Comparison of ENCODE assay signal across 9 cellular contexts in the genomic region with DNA sequence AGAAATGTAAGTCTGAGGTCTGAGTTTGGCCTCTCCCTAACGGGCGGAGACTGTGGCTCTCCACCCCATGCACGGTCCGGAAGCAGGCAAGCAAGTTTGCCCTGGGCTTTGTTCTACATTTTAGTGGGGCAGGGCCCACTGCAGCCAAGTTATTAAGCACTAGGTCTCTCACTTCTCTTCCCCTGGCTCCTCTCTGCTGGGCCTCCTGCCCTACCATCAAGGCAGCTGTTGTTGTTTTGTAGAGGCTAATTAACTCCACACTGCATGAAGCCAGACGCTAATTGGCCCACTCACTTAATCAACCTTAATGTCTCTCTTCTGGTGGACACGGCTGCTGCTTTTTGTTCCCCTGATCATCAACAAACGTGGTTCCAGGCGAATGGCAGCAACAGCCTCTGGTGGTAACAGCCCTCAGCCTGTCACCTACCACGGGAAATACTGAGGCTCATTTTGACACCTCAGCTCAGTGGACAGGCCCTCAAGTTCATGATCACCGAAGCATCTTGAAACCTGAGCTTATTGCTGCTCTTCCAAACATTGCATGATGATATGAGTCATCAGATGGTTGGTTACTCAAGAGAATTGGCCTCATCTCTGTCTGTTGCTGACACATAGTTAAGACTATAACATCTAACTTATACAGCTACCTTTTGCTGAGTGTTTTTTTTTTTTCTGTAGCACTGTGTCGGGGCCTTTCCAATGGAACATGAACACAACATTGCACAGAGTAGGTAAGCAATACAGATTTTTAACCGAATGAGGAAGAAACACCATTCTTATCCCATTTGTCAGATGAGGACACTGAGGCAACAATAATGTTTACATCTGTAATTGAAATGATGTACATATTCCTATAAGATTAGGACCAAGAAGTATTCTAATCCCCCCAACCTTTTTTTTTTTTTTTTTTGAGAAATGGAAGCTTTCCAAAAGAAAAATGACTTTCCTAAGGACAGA. TPM values are rescaled to one million over a fixed set of nuclear protein-coding genes. Genes with fewer than 3 reads are reported as not detected.
DNase-seq lines count a peak whose midpoint lies in the region; ATAC-seq and TF ChIP-seq lines count a peak whose summit lies in the region.
"Had no signal": no experiment of that assay in that cellular context is flagged by ENCODE, and none has a peak within 500 bp of the region (broad histone marks: within the 10 kb centered on the region; RNA-seq: fewer than 3 reads in every experiment).

No MANE protein-coding gene starts in this region.

- H3K27me3 Mint-ChIP-seq in MCF 10A (ENCODE audit: insufficient read depth, unreplicated experiment) (peaks cover 13% of the 10 kb centered on the region), WTC11 (ENCODE audit: low read depth) (no peaks in the 10 kb centered on the region; the same call in none of the 2 replicates)
- peaks cover 32% of the 10 kb centered on the region for H3K27me3 Mint-ChIP-seq in activated T-helper 2 cell treated with anti-CD3 and anti-CD28 coated beads, Interferon-gamma antibody, Interleukin-2, Interleukin-4, amounts not matched to agents 10 μg/mL and 5 μg/mL and 100 μg/mL, durations not matched to agents 14 hours and 24 hours and 36 hours (ENCODE audit: low read depth)

- H3K9me3 Mint-ChIP-seq in MCF 10A (ENCODE audit: unreplicated experiment) (peaks cover 6% of the 10 kb centered on the region), WTC11 (peaks cover 14% of the 10 kb centered on the region)
- no peaks in the 10 kb centered on the region for H3K9me3 Mint-ChIP-seq in activated T-helper 2 cell treated with anti-CD3 and anti-CD28 coated beads, Interferon-gamma antibody, Interleukin-2, Interleukin-4, amounts not matched to agents 10 μg/mL and 5 μg/mL and 100 μg/mL, durations not matched to agents 14 hours and 24 hours and 36 hours

- DNase-seq in MCF 10A (ENCODE audit: unreplicated experiment) (peak; percentile 92), breast epithelium (ENCODE audit: low spot score in 2 of 2) (no peak), NAMALWA (ENCODE audit: low spot score) (peak; percentile 3), WTC11 (ENCODE audit: low spot score) (no peak), myocyte (ENCODE audit: low read depth) (peak; percentile 76), iPS-NIHi7 (ENCODE audit: extremely low spot score) (no peak)
- no peak for DNase-seq in activated T-helper 2 cell treated with anti-CD3 and anti-CD28 coated beads, Interferon-gamma antibody, Interleukin-2, Interleukin-4, amounts not matched to agents 10 μg/mL and 5 μg/mL and 100 μg/mL, durations not matched to agents 14 hours and 24 hours and 36 hours (ENCODE audit: low spot score)

- H3K27ac Mint-ChIP-seq in MCF 10A (ENCODE audit: low read depth, unreplicated experiment) (no peak overlapping the region), WTC11 (peak overlapping the region; percentile 22; the same call in 1 of the 2 replicates)
- H3K27ac Mint-ChIP-seq in activated T-helper 2 cell treated with anti-CD3 and anti-CD28 coated beads, Interferon-gamma antibody, Interleukin-2, Interleukin-4, amounts not matched to agents 10 μg/mL and 5 μg/mL and 100 μg/mL, durations not matched to agents 14 hours and 24 hours and 36 hours, result no peak overlapping the region

- H3K4me1 Mint-ChIP-seq in MCF 10A (ENCODE audit: insufficient read depth, unreplicated experiment) (peaks cover 10% of the 10 kb centered on the region), WTC11 (peaks cover 16% of the 10 kb centered on the region)
- H3K4me1 Mint-ChIP-seq in activated T-helper 2 cell treated with anti-CD3 and anti-CD28 coated beads, Interferon-gamma antibody, Interleukin-2, Interleukin-4, amounts not matched to agents 10 μg/mL and 5 μg/mL and 100 μg/mL, durations not matched to agents 14 hours and 24 hours and 36 hours (ENCODE audit: low read depth), result no peaks in the 10 kb centered on the region

- no peak overlapping the region for H3K4me3 Mint-ChIP-seq in MCF 10A (ENCODE audit: unreplicated experiment)
- no peak overlapping the region; the same call in 1 of the 2 replicates for H3K4me3 Mint-ChIP-seq in WTC11
- no peak overlapping the region for H3K4me3 Mint-ChIP-seq in activated T-helper 2 cell treated with anti-CD3 and anti-CD28 coated beads, Interferon-gamma antibody, Interleukin-2, Interleukin-4, amounts not matched to agents 10 μg/mL and 5 μg/mL and 100 μg/mL, durations not matched to agents 14 hours and 24 hours and 36 hours (ENCODE audit: low read depth)

- intact Hi-C loops in MCF 10A (cut with micrococcal nuclease), result no loop called here
- intact Hi-C loops in breast epithelium (cut with DNase I; ENCODE audit: low total_unique reads), result no loop called here
- intact Hi-C loops in activated T-helper 2 cell treated with anti-CD3 and anti-CD28 coated beads, Interferon-gamma antibody, Interleukin-2, Interleukin-4, amounts not matched to agents 10 μg/mL and 5 μg/mL and 100 μg/mL, durations not matched to agents 14 hours and 24 hours and 36 hours (cut with micrococcal nuclease), result no loop called here

- ATAC-seq in HG02588 (IDR thresholded peaks at IDR 0.05; ENCODE audit: unreplicated experiment) (peak; percentile 74), WTC11 (peak; percentile 67)

- H3K36me3 ChIP-seq in breast epithelium, result no peaks in the 10 kb centered on the region
- H3K36me3 ChIP-seq: cardiac muscle cell had no signal

- TF ChIP-seq CTCF in MCF 10A (IDR thresholded peaks at IDR 0.05; ENCODE audit: unreplicated experiment) (no peak), breast epithelium (IDR thresholded peaks at IDR 0.05) (no peak), WTC11 (IDR thresholded peaks at IDR 0.05) (no peak)

- no peaks in the 10 kb centered on the region for H3K36me3 Mint-ChIP-seq in MCF 10A (ENCODE audit: insufficient read depth, unreplicated experiment)
- H3K36me3 Mint-ChIP-seq in WTC11, result peaks cover 9% of the 10 kb centered on the region
- no peaks in the 10 kb centered on the region for H3K36me3 Mint-ChIP-seq in activated T-helper 2 cell treated with anti-CD3 and anti-CD28 coated beads, Interferon-gamma antibody, Interleukin-2, Interleukin-4, amounts not matched to agents 10 μg/mL and 5 μg/mL and 100 μg/mL, durations not matched to agents 14 hours and 24 hours and 36 hours (ENCODE audit: low read depth)

- H3K9me3 ChIP-seq in breast epithelium, result no peaks in the 10 kb centered on the region

- TF ChIP-seq POLR2A in breast epithelium (IDR thresholded peaks at IDR 0.05), result no peak

- CTCF ChIA-PET in MCF 10A (lab: Yijun Ruan, JAX) (interaction anchor here (0.6 to 1.3 kb wide), 9 partner anchors 17 to 550 kb away, joined by 3 to 7 read pairs (median 4); no protein-coding TSS in a partner anchor), WTC11 (lab: Charles Lee) (no interaction called here)

- peak overlapping the region in 1 of 2 donors; percentile 63 for H3K27ac ChIP-seq in breast epithelium
- H3K27ac ChIP-seq: cardiac muscle cell had no signal

- H3K4me1 ChIP-seq in breast epithelium, result no peaks in the 10 kb centered on the region

- POLR2A ChIA-PET in MCF 10A (lab: Yijun Ruan, JAX), result interaction anchor here (0.5 to 3.7 kb wide), 10 partner anchors 9 to 743 kb away, joined by 3 to 14 read pairs (median 3); no protein-coding TSS in a partner anchor
- POLR2A ChIA-PET in WTC11 (lab: Charles Lee), result no interaction called here

- no TSS peak for BruUV-seq in MCF 10A (replicated peaks; lab: Mats Ljungman, UMichigan)

- H3K27me3 ChIP-seq in breast epithelium, result no peaks in the 10 kb centered on the region
- H3K27me3 ChIP-seq: cardiac muscle cell had no signal

- H3K4me3 ChIP-seq in breast epithelium, result no peak overlapping the region
- H3K4me3 ChIP-seq: cardiac muscle cell had no signal

TF ChIP-seq in WTC11, 78 proteins besides CTCF, POLR2A, EP300 and RAD21 (continues in another document):
- TF ChIP-seq TCF7 (CRISPR knock-in tag; IDR thresholded peaks at IDR 0.05; ENCODE audit: low read depth) (no peak), FOXP1 (CRISPR knock-in tag; IDR thresholded peaks at IDR 0.05; ENCODE audit: borderline replicate concordance) (no peak), GABPB1 (CRISPR knock-in tag; IDR thresholded peaks at IDR 0.05) (peak; percentile 39; the same call in 1 of the 2 replicates), JAZF1 (CRISPR knock-in tag; IDR thresholded peaks at IDR 0.05) (no peak)
- TF ChIP-seq, protein P1, sequence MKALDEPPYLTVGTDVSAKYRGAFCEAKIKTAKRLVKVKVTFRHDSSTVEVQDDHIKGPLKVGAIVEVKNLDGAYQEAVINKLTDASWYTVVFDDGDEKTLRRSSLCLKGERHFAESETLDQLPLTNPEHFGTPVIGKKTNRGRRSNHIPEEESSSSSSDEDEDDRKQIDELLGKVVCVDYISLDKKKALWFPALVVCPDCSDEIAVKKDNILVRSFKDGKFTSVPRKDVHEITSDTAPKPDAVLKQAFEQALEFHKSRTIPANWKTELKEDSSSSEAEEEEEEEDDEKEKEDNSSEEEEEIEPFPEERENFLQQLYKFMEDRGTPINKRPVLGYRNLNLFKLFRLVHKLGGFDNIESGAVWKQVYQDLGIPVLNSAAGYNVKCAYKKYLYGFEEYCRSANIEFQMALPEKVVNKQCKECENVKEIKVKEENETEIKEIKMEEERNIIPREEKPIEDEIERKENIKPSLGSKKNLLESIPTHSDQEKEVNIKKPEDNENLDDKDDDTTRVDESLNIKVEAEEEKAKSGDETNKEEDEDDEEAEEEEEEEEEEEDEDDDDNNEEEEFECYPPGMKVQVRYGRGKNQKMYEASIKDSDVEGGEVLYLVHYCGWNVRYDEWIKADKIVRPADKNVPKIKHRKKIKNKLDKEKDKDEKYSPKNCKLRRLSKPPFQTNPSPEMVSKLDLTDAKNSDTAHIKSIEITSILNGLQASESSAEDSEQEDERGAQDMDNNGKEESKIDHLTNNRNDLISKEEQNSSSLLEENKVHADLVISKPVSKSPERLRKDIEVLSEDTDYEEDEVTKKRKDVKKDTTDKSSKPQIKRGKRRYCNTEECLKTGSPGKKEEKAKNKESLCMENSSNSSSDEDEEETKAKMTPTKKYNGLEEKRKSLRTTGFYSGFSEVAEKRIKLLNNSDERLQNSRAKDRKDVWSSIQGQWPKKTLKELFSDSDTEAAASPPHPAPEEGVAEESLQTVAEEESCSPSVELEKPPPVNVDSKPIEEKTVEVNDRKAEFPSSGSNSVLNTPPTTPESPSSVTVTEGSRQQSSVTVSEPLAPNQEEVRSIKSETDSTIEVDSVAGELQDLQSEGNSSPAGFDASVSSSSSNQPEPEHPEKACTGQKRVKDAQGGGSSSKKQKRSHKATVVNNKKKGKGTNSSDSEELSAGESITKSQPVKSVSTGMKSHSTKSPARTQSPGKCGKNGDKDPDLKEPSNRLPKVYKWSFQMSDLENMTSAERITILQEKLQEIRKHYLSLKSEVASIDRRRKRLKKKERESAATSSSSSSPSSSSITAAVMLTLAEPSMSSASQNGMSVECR (CRISPR knock-in tag; IDR thresholded peaks at IDR 0.05; ENCODE audit: borderline replicate concordance), result no peak

RNA-seq across cellular contexts. Expression of a gene that starts 20.8 kb away (rescaled TPM):
- total RNA-seq in MCF 10A (2022), result 0.66 and 0.89 TPM in 2 replicates
- total RNA-seq in breast epithelium, result 10 to 100 TPM; 19.5 to 21.9 (median 20.0) TPM
- 1.0 to 3.4 TPM (median 1.4 TPM) in 3 replicates for total RNA-seq in WTC11 (2021)
- 8.5 and 10.6 TPM in 2 replicates for total RNA-seq in myocyte
- polyA plus RNA-seq in myocyte (2012), result 1.3 TPM
- not detected in 2 replicates for total RNA-seq in activated T-helper 2 cell treated with anti-CD3 and anti-CD28 coated beads, Interferon-gamma antibody, Interleukin-2, Interleukin-4, amounts not matched to agents 10 μg/mL and 5 μg/mL and 100 μg/mL, durations not matched to agents 14 hours and 24 hours and 36 hours

Comparison
In these comparisons a context has a peak if more than half of its experiments do, and no peak if none do; other contexts are left out.
1. DNase-seq: peak in MCF 10A (single experiment), NAMALWA (single experiment) and myocyte (single experiment); none in breast epithelium (0 of 2), WTC11 (single experiment), iPS-NIHi7 (single experiment) and activated T-helper 2 cell treated with anti-CD3 and anti-CD28 coated beads, Interferon-gamma antibody, Interleukin-2, Interleukin-4, amounts not matched to agents 10 μg/mL and 5 μg/mL and 100 μg/mL, durations not matched to agents 14 hours and 24 hours and 36 hours (single experiment).